Comparison of ENCODE assay signal across 8 cellular contexts in genomic region chr7:28037220-28038010, GRCh38.
DNase-seq lines count a peak whose midpoint lies in the region; ATAC-seq and TF ChIP-seq lines count a peak whose summit lies in the region.

No MANE protein-coding gene starts in this region.

- no peaks in the 10 kb centered on the region for H3K4me1 ChIP-seq in A673 (ENCODE audit: insufficient read depth, low read length, poor library complexity, severe bottlenecking)

- H3K9me3 ChIP-seq in A673 (ENCODE audit: low read depth, low read length, poor library complexity, severe bottlenecking) = no peaks in the 10 kb centered on the region

- DNase-seq in A673 (ENCODE audit: low spot score) (peak; percentile 40), T-cell (no peak), fibroblast of the conjunctiva (ENCODE audit: low read depth) (peak; percentile 85), smooth muscle cell of the brain vasculature (ENCODE audit: low read depth, low spot score) (peak; percentile 65), NCI-H1048 (lab: John Stamatoyannopoulos, UW) (no peak)
- DNase-seq in effector CD4-positive, alpha-beta T cell = no peak

- peaks cover 0 to 26% (median 12%) of the 10 kb centered on the region in 3 donors for H3K4me1 Mint-ChIP-seq in T-cell

- no peaks in the 10 kb centered on the region for H3K36me3 ChIP-seq in A673 (ENCODE audit: insufficient read depth, low read length, poor library complexity, severe bottlenecking)

- H3K27ac ChIP-seq in A673 (ENCODE audit: low read depth, low read length, poor library complexity, severe bottlenecking) = no peak overlapping the region

- intact Hi-C loops in A673 (cut with micrococcal nuclease; ENCODE audit: unreplicated experiment) = no loop called here

- no peak for TF ChIP-seq CTCF in A673 (conservative IDR thresholded peaks at IDR 0.05; ENCODE audit: low read depth, low read length)

- H3K27me3 ChIP-seq in A673 (replicated peaks; ENCODE audit: insufficient read depth, low read depth, low read length, poor library complexity) = peaks cover 15% of the 10 kb centered on the region

- BruUV-seq in A673 (replicated peaks; lab: Mats Ljungman, UMichigan) = no TSS peak

- CTCF ChIA-PET in A673 (lab: Charles Lee) = no interaction called here
- CTCF ChIA-PET in T-cell (lab: Charles Lee) = no interaction called here

- no peak overlapping the region for H3K4me3 ChIP-seq in A673 (ENCODE audit: low read depth, low read length, poor library complexity, severe bottlenecking)

- H3K9me3 Mint-ChIP-seq in T-cell = no peaks in the 10 kb centered on the region

- POLR2A ChIA-PET in A673 (lab: Charles Lee; ENCODE audit: low non-redundant PET) (no interaction called here), T-cell (lab: Charles Lee) (no interaction called here)

- H3K36me3 Mint-ChIP-seq in T-cell = peaks cover 4% of the 10 kb centered on the region

- ATAC-seq in GM18867 (IDR thresholded peaks at IDR 0.05; ENCODE audit: unreplicated experiment) (peak; percentile 90), HG03064 (IDR thresholded peaks at IDR 0.05; ENCODE audit: low read depth, unreplicated experiment) (peak; percentile 92), T-cell (replicated peaks in 1 of 4) (peak in 3 of 4 experiments; percentile 47 to 71 (median 56))

- H3K4me3 Mint-ChIP-seq in T-cell = no peak overlapping the region

- H3K27ac Mint-ChIP-seq in T-cell = no peak overlapping the region

- no peaks in the 10 kb centered on the region for H3K27me3 Mint-ChIP-seq in T-cell

Comparison
In these comparisons a context has a peak if more than half of its experiments do, and no peak if none do; other contexts are left out.
1. DNase-seq: peak in A673 (single experiment), fibroblast of the conjunctiva (single experiment) and smooth muscle cell of the brain vasculature (single experiment); none in T-cell (0 of 34), NCI-H1048 (single experiment) and effector CD4-positive, alpha-beta T cell (single experiment).
2. Peak in every context shown above with its lines, with median percentiles within 50 percentile points of each other: ATAC-seq.